Comparison of ENCODE assay signal across 33 cellular contexts in genomic region chr15:22912256-22912655, GRCh38.
"Had no signal": no experiment of that assay in that cellular context is flagged by ENCODE, and none has a peak within 500 bp of the region (broad histone marks: within the 10 kb centered on the region; RNA-seq: fewer than 3 reads in every experiment).

No MANE protein-coding gene starts in this region.

- H3K27me3 ChIP-seq: ascending aorta, cardiac muscle cell, Peyer's patch had no signal

- H3K9me3 ChIP-seq: ascending aorta, Peyer's patch had no signal

- H3K9ac ChIP-seq: KMS-11 had no signal

- ATAC-seq: activated CD8-positive, alpha-beta T cell treated with anti-CD3 and anti-CD28 coated beads for 36 hours; activated T-cell treated with anti-CD3 and anti-CD28 coated beads, Interleukin-2, amount 50 U/mL, for 72 hours; activated T-helper 17 cell treated with anti-CD3 and anti-CD28 coated beads, Interleukin-2, amount 50 U/mL, for 72 hours; PC-3 had no signal

- H3K4me3 ChIP-seq: ascending aorta, cardiac muscle cell, Peyer's patch had no signal

- H3K4me3 Mint-ChIP-seq: activated B cell treated with CpG ODN at 0.5 μM for 24 hours; activated CD4-positive, alpha-beta T cell treated with anti-CD3 and anti-CD28 coated beads, Interleukin-2, amount 10 ng/mL, durations not matched to agents 24 days and 14 days; activated CD8-positive, alpha-beta T cell treated with anti-CD3 and anti-CD28 coated beads for 36 hours; activated naive CD8-positive, alpha-beta T cell treated with anti-CD3 and anti-CD28 coated beads for 36 hours; activated T-cell treated with anti-CD3 and anti-CD28 coated beads, Interleukin-2, amount 50 U/mL, for 72 hours; activated T-helper 17 cell treated with anti-CD3 and anti-CD28 coated beads, Interleukin-2, amount 50 U/mL, for 72 hours had no signal

- DNase-seq: activated B cell treated with CpG ODN at 0.5 μM for 24 hours; activated CD4-positive, alpha-beta T cell treated with anti-CD3 and anti-CD28 coated beads, Interleukin-2, amount 10 ng/mL, durations not matched to agents 24 days and 14 days; activated CD4-positive, alpha-beta T cell treated with anti-CD3 and anti-CD28 coated beads, Interleukin-2, amount 50 U/mL, for 4 hours; activated CD4-positive, CD25-positive, alpha-beta regulatory T cell treated with anti-CD3 and anti-CD28 coated beads, Interleukin-2, amount 50 U/mL, for 72 hours; activated CD8-positive, alpha-beta T cell treated with anti-CD3 and anti-CD28 coated beads for 36 hours; activated effector memory CD4-positive, alpha-beta T cell treated with anti-CD3 and anti-CD28 coated beads, Interleukin-2, amount 50 U/mL, for 16 hours; activated naive CD4-positive, alpha-beta T cell; activated naive CD4-positive, alpha-beta T cell treated with anti-CD3 and anti-CD28 coated beads, Interleukin-2, amount 50 U/mL, for 16 hours; activated naive CD8-positive, alpha-beta T cell treated with anti-CD3 and anti-CD28 coated beads for 36 hours; activated T-cell treated with anti-CD3 and anti-CD28 coated beads, Interleukin-2, amount 50 U/mL, for 1 hour; activated T-cell treated with anti-CD3 and anti-CD28 coated beads, Interleukin-2, amount 50 U/mL, for 72 hours; amygdala; NCI-H1048; NCI-H1436 treated with DMSO at 0.1 percent for 48 hours; NCI-H1694 treated with DMSO at 0.1 percent for 48 hours; NCI-H2029; NCI-H345; NCI-H526; NCI-H748 treated with DMSO at 0.1 percent for 48 hours; NK-92 treated with Interleukin-12 subunit alpha and Interleukin-12 subunit beta, amount 100 ng/mL, for 24 hours; PC-3; Peyer's patch; Right ventricle myocardium superior; RPMI8226; SW 1271; T-helper 1 cell; T-helper 2 cell; T-helper 9 cell had no signal

- H3K4me1 Mint-ChIP-seq: activated B cell treated with CpG ODN at 0.5 μM for 24 hours; activated CD4-positive, alpha-beta T cell treated with anti-CD3 and anti-CD28 coated beads, Interleukin-2, amount 10 ng/mL, durations not matched to agents 24 days and 14 days; activated naive CD8-positive, alpha-beta T cell treated with anti-CD3 and anti-CD28 coated beads for 36 hours had no signal

- H3K9me3 Mint-ChIP-seq: activated B cell treated with CpG ODN at 0.5 μM for 24 hours; activated CD4-positive, alpha-beta T cell treated with anti-CD3 and anti-CD28 coated beads, Interleukin-2, amount 10 ng/mL, durations not matched to agents 24 days and 14 days; activated CD8-positive, alpha-beta T cell treated with anti-CD3 and anti-CD28 coated beads for 36 hours; activated naive CD8-positive, alpha-beta T cell treated with anti-CD3 and anti-CD28 coated beads for 36 hours; activated T-cell treated with anti-CD3 and anti-CD28 coated beads, Interleukin-2, amount 50 U/mL, for 72 hours; activated T-helper 17 cell treated with anti-CD3 and anti-CD28 coated beads, Interleukin-2, amount 50 U/mL, for 72 hours had no signal

- H3K4me2 ChIP-seq: KMS-11 had no signal

- H3K27ac ChIP-seq: ascending aorta, cardiac muscle cell, KMS-11, Peyer's patch, VCaP had no signal

- H3K4me1 ChIP-seq: ascending aorta, Peyer's patch had no signal

- H3K27ac Mint-ChIP-seq: activated B cell treated with CpG ODN at 0.5 μM for 24 hours; activated CD4-positive, alpha-beta T cell treated with anti-CD3 and anti-CD28 coated beads, Interleukin-2, amount 10 ng/mL, durations not matched to agents 24 days and 14 days; activated CD8-positive, alpha-beta T cell treated with anti-CD3 and anti-CD28 coated beads for 36 hours; activated naive CD8-positive, alpha-beta T cell treated with anti-CD3 and anti-CD28 coated beads for 36 hours; activated T-cell treated with anti-CD3 and anti-CD28 coated beads, Interleukin-2, amount 50 U/mL, for 72 hours; activated T-helper 17 cell treated with anti-CD3 and anti-CD28 coated beads, Interleukin-2, amount 50 U/mL, for 72 hours had no signal

- H3K27me3 Mint-ChIP-seq: activated B cell treated with CpG ODN at 0.5 μM for 24 hours; activated CD4-positive, alpha-beta T cell treated with anti-CD3 and anti-CD28 coated beads, Interleukin-2, amount 10 ng/mL, durations not matched to agents 24 days and 14 days; activated CD8-positive, alpha-beta T cell treated with anti-CD3 and anti-CD28 coated beads for 36 hours; activated naive CD8-positive, alpha-beta T cell treated with anti-CD3 and anti-CD28 coated beads for 36 hours; activated T-helper 17 cell treated with anti-CD3 and anti-CD28 coated beads, Interleukin-2, amount 50 U/mL, for 72 hours had no signal
